In genomic region chr11:122453586-122453985, GRCh38 we compare ENCODE assay signal across 17 cellular contexts.
"Had no signal": no experiment of that assay in that cellular context is flagged by ENCODE, and none has a peak within 500 bp of the region (broad histone marks: within the 10 kb centered on the region; RNA-seq: fewer than 3 reads in every experiment).

No MANE protein-coding gene starts in this region.

- H3K27ac Mint-ChIP-seq: activated CD8-positive, alpha-beta T cell treated with anti-CD3 and anti-CD28 coated beads for 36 hours; activated naive CD8-positive, alpha-beta T cell treated with anti-CD3 and anti-CD28 coated beads, Interleukin-2, amount 10 ng/mL, durations not matched to agents 7 days and 5 days; immature natural killer cell; natural killer cell; T-cell had no signal

- H3K36me3 ChIP-seq: prostate gland had no signal

- DNase-seq: activated CD8-positive, alpha-beta memory T cell treated with anti-CD3 and anti-CD28 coated beads, Interleukin-2, amount 50 U/mL, for 48 hours; activated CD8-positive, alpha-beta T cell treated with anti-CD3 and anti-CD28 coated beads for 36 hours; activated naive CD8-positive, alpha-beta T cell treated with anti-CD3 and anti-CD28 coated beads, Interleukin-2, amount 10 ng/mL, durations not matched to agents 7 days and 5 days; cortex of kidney; effector memory CD4-positive, alpha-beta T cell; immature natural killer cell; left cardiac atrium; mucosa of descending colon; natural killer cell; occipital lobe; stimulated activated CD4-positive, alpha-beta T cell treated with anti-CD3 and anti-CD28 coated beads, Interleukin-2, amount 100 ng/mL, for 48 hours; stimulated activated naive CD4-positive, alpha-beta T cell treated with Interleukin-2 at 50 U/mL for 16 hours; T-cell; T1000; testis had no signal

- H3K27ac ChIP-seq: prostate gland, testis, VCaP had no signal

- H3K4me1 ChIP-seq: prostate gland, testis had no signal

- H3K27me3 Mint-ChIP-seq: activated naive CD8-positive, alpha-beta T cell treated with anti-CD3 and anti-CD28 coated beads, Interleukin-2, amount 10 ng/mL, durations not matched to agents 7 days and 5 days had no signal

- H3K4me1 Mint-ChIP-seq: activated naive CD8-positive, alpha-beta T cell treated with anti-CD3 and anti-CD28 coated beads, Interleukin-2, amount 10 ng/mL, durations not matched to agents 7 days and 5 days; immature natural killer cell; natural killer cell; T-cell had no signal

- H3K36me3 Mint-ChIP-seq: activated naive CD8-positive, alpha-beta T cell treated with anti-CD3 and anti-CD28 coated beads, Interleukin-2, amount 10 ng/mL, durations not matched to agents 7 days and 5 days; T-cell had no signal

- H3K4me3 ChIP-seq: mucosa of descending colon, prostate gland, testis had no signal

- H3K4me3 Mint-ChIP-seq: activated CD8-positive, alpha-beta T cell treated with anti-CD3 and anti-CD28 coated beads for 36 hours; activated naive CD8-positive, alpha-beta T cell treated with anti-CD3 and anti-CD28 coated beads, Interleukin-2, amount 10 ng/mL, durations not matched to agents 7 days and 5 days; immature natural killer cell; natural killer cell; T-cell had no signal

- H3K27me3 ChIP-seq: testis had no signal

- ATAC-seq: activated CD8-positive, alpha-beta T cell treated with anti-CD3 and anti-CD28 coated beads for 36 hours; left cardiac atrium; mucosa of descending colon; natural killer cell; T-cell had no signal
